In genomic region chr4:168978001-168978700, GRCh38 we compare ENCODE assay signal across 21 cellular contexts. TPM values are rescaled to one million over a fixed set of nuclear protein-coding genes. Genes with fewer than 3 reads are reported as not detected.
DNase-seq lines count a peak whose midpoint lies in the region; ATAC-seq and TF ChIP-seq lines count a peak whose summit lies in the region.
"Had no signal": no experiment of that assay in that cellular context is flagged by ENCODE, and none has a peak within 500 bp of the region (broad histone marks: within the 10 kb centered on the region; RNA-seq: fewer than 3 reads in every experiment).

No MANE protein-coding gene starts in this region.

- no peak for ATAC-seq in GM18517 (IDR thresholded peaks at IDR 0.05; ENCODE audit: unreplicated experiment)
- ATAC-seq: activated CD8-positive, alpha-beta T cell treated with anti-CD3 and anti-CD28 coated beads, Interleukin-2, amount 10 ng/mL, durations not matched to agents 7 days and 5 days; activated T-cell treated with anti-CD3 and anti-CD28 coated beads, Interleukin-2, amount 50 U/mL, for 4 hours; esophagus mucosa; heart left ventricle; natural killer cell treated with Interleukin-12 subunit alpha and Interleukin-12 subunit beta and Interleukin-15 and Interleukin-18, amount 100 ng/mL, for 72 hours had no signal

- H3K4me3 ChIP-seq in epithelial cell of esophagus (ENCODE audit: low read length): no peak overlapping the region
- no peak overlapping the region for H3K4me3 ChIP-seq in A673 (ENCODE audit: low read depth, low read length, poor library complexity, severe bottlenecking)
- H3K4me3 ChIP-seq: BLaER1, breast epithelium, dorsolateral prefrontal cortex, heart left ventricle, smooth muscle cell had no signal

- no peak overlapping the region for H3K27ac ChIP-seq in A673 (ENCODE audit: low read depth, low read length, poor library complexity, severe bottlenecking)
- H3K27ac ChIP-seq: BLaER1, breast epithelium, dorsolateral prefrontal cortex, heart left ventricle had no signal

- intact Hi-C loops in A673 (cut with micrococcal nuclease; ENCODE audit: unreplicated experiment): no loop called here

- peaks cover 11% of the 10 kb centered on the region for H3K9me3 ChIP-seq in A673 (ENCODE audit: low read depth, low read length, poor library complexity, severe bottlenecking)

- H3K27me3 ChIP-seq in A673 (replicated peaks; ENCODE audit: insufficient read depth, low read depth, low read length, poor library complexity): no peaks in the 10 kb centered on the region
- H3K27me3 ChIP-seq: BLaER1, breast epithelium, dorsolateral prefrontal cortex, heart left ventricle had no signal

- POLR2A ChIA-PET in A673 (lab: Charles Lee; ENCODE audit: low non-redundant PET): no interaction called here

- DNase-seq in GM03348 (ENCODE audit: low spot score): peak; percentile 39
- DNase-seq in NCI-H226: peak; percentile 28
- peak; percentile 8 for DNase-seq in epithelial cell of esophagus (ENCODE audit: low read depth)
- DNase-seq in non-pigmented ciliary epithelial cell (ENCODE audit: low read depth): peak; percentile 48
- DNase-seq in NCI-H2171 (lab: John Stamatoyannopoulos, UW): no peak
- no peak for DNase-seq in A673 (ENCODE audit: low spot score)
- DNase-seq in stimulated activated CD4-positive, alpha-beta T cell treated with anti-CD3 and anti-CD28 coated beads, Interleukin-2, amount 100 ng/mL, for 48 hours: no peak
- DNase-seq: activated B cell treated with CpG ODN at 0.5 μM for 24 hours; activated CD8-positive, alpha-beta T cell treated with anti-CD3 and anti-CD28 coated beads, Interleukin-2, amount 10 ng/mL, durations not matched to agents 7 days and 5 days; activated T-cell treated with anti-CD3 and anti-CD28 coated beads, Interleukin-2, amount 50 U/mL, for 4 hours; dorsolateral prefrontal cortex; heart left ventricle; NCI-H1930; NCI-H510A; substantia nigra had no signal

- peaks cover 14% of the 10 kb centered on the region for H3K36me3 ChIP-seq in A673 (ENCODE audit: insufficient read depth, low read length, poor library complexity, severe bottlenecking)
- H3K36me3 ChIP-seq: breast epithelium had no signal

- BruUV-seq in A673 (replicated peaks; lab: Mats Ljungman, UMichigan): no TSS peak

- TF ChIP-seq CTCF in epithelial cell of esophagus (IDR thresholded peaks at IDR 0.05; ENCODE audit: insufficient read depth, low read depth, low read length, missing control alignments) (no peak), A673 (conservative IDR thresholded peaks at IDR 0.05; ENCODE audit: low read depth, low read length) (no peak)

- no peaks in the 10 kb centered on the region for H3K4me1 ChIP-seq in A673 (ENCODE audit: insufficient read depth, low read length, poor library complexity, severe bottlenecking)
- H3K4me1 ChIP-seq: BLaER1, breast epithelium, heart left ventricle had no signal

- CTCF ChIA-PET in A673 (lab: Charles Lee): no interaction called here

RNA-seq across cellular contexts. Expression of gene CBR4, which starts 31.9 kb away (rescaled TPM):
- total RNA-seq in A673 (2021): 31.4 and 31.6 TPM in 2 replicates

Comparison
In these comparisons a context has a peak if more than half of its experiments do, and no peak if none do; other contexts are left out.
1. DNase-seq: peak in GM03348 (single experiment), NCI-H226 (single experiment), epithelial cell of esophagus (single experiment) and non-pigmented ciliary epithelial cell (single experiment); none in NCI-H2171 (single experiment), A673 (single experiment) and stimulated activated CD4-positive, alpha-beta T cell treated with anti-CD3 and anti-CD28 coated beads, Interleukin-2, amount 100 ng/mL, for 48 hours (0 of 2).